9 cellular contexts compared by ENCODE assay signal in genomic region chr12:67449591-67450052, GRCh38.
DNase-seq lines count a peak whose midpoint lies in the region; ATAC-seq and TF ChIP-seq lines count a peak whose summit lies in the region.
"Had no signal": no experiment of that assay in that cellular context is flagged by ENCODE, and none has a peak within 500 bp of the region (broad histone marks: within the 10 kb centered on the region; RNA-seq: fewer than 3 reads in every experiment).

No MANE protein-coding gene starts in this region.

- ATAC-seq in GM18499 (IDR thresholded peaks at IDR 0.05; ENCODE audit: insufficient read depth, unreplicated experiment) (peak; percentile 81), GM21390 (IDR thresholded peaks at IDR 0.05; ENCODE audit: unreplicated experiment) (peak; percentile 75), HG03378 (IDR thresholded peaks at IDR 0.05; ENCODE audit: unreplicated experiment) (peak; percentile 83)
- peak; percentile 77 for ATAC-seq in activated naive CD8-positive, alpha-beta T cell treated with anti-CD3 and anti-CD28 coated beads, Interleukin-2, amount 10 ng/mL, durations not matched to agents 7 days and 5 days (ENCODE audit: low read depth)

- H3K27me3 Mint-ChIP-seq in activated naive CD8-positive, alpha-beta T cell treated with anti-CD3 and anti-CD28 coated beads, Interleukin-2, amount 10 ng/mL, durations not matched to agents 7 days and 5 days, result peaks cover 6% of the 10 kb centered on the region

- H3K4me1 Mint-ChIP-seq in activated naive CD8-positive, alpha-beta T cell treated with anti-CD3 and anti-CD28 coated beads, Interleukin-2, amount 10 ng/mL, durations not matched to agents 7 days and 5 days, result peaks cover 25% of the 10 kb centered on the region

- TF ChIP-seq CTCF in BE2C (IDR thresholded peaks at IDR 0.05; ENCODE audit: low read depth, low read length), result no peak

- no peaks in the 10 kb centered on the region for H3K27me3 ChIP-seq in BE2C

- peak overlapping the region; percentile 59 for H3K27ac Mint-ChIP-seq in activated naive CD8-positive, alpha-beta T cell treated with anti-CD3 and anti-CD28 coated beads, Interleukin-2, amount 10 ng/mL, durations not matched to agents 7 days and 5 days

- H3K36me3 ChIP-seq in BE2C, result no peaks in the 10 kb centered on the region

- peaks cover 11% of the 10 kb centered on the region for H3K9me3 Mint-ChIP-seq in activated naive CD8-positive, alpha-beta T cell treated with anti-CD3 and anti-CD28 coated beads, Interleukin-2, amount 10 ng/mL, durations not matched to agents 7 days and 5 days

- peak overlapping the region; percentile 18 for H3K4me3 Mint-ChIP-seq in activated naive CD8-positive, alpha-beta T cell treated with anti-CD3 and anti-CD28 coated beads, Interleukin-2, amount 10 ng/mL, durations not matched to agents 7 days and 5 days

- POLR2A ChIA-PET in activated naive CD8-positive, alpha-beta T cell treated with anti-CD3 and anti-CD28 coated beads, Interleukin-2, amount 10 ng/mL, durations not matched to agents 7 days and 5 days (lab: Charles Lee), result no interaction called here

- H3K4me3 ChIP-seq in BE2C (ENCODE audit: low read depth, low read length), result no peak overlapping the region

- H3K4me1 ChIP-seq in BE2C, result no peaks in the 10 kb centered on the region

- DNase-seq in activated naive CD8-positive, alpha-beta T cell treated with anti-CD3 and anti-CD28 coated beads, Interleukin-2, amount 10 ng/mL, durations not matched to agents 7 days and 5 days, result peak; percentile 29
- DNase-seq in NOMO-1 treated with dmso at 0.1 percent for 144 hours (lab: John Stamatoyannopoulos, UW; ENCODE audit: unreplicated experiment), result no peak
- no peak for DNase-seq in cortex of kidney (lab: John Stamatoyannopoulos, UW)
- no peak for DNase-seq in BE2C
- DNase-seq in NCI-H2029 (lab: John Stamatoyannopoulos, UW), result no peak
- DNase-seq: NCI-H1105 treated with DMSO at 0.1 percent for 48 hours had no signal

- H3K9me3 ChIP-seq in BE2C, result no peaks in the 10 kb centered on the region

- H3K36me3 Mint-ChIP-seq in activated naive CD8-positive, alpha-beta T cell treated with anti-CD3 and anti-CD28 coated beads, Interleukin-2, amount 10 ng/mL, durations not matched to agents 7 days and 5 days, result peaks cover 9% of the 10 kb centered on the region
